In genomic region chr1:203167026-203167912, GRCh38 we compare ENCODE assay signal across 23 cellular contexts. TPM values are rescaled to one million over a fixed set of nuclear protein-coding genes. Genes with fewer than 3 reads are reported as not detected.
DNase-seq lines count a peak whose midpoint lies in the region; ATAC-seq, FAIRE-seq and TF ChIP-seq lines count a peak whose summit lies in the region.
"Had no signal": no experiment of that assay in that cellular context is flagged by ENCODE, and none has a peak within 500 bp of the region (broad histone marks: within the 10 kb centered on the region; RNA-seq: fewer than 3 reads in every experiment).

No MANE protein-coding gene starts in this region.

- TF ChIP-seq RAD21 in GM12878 (IDR thresholded peaks at IDR 0.05; ENCODE audit: insufficient read depth, low read depth, low read length), result no peak

- H3K4me3 Mint-ChIP-seq in naive B cell (no peak overlapping the region), T-helper 17 cell (no peak overlapping the region)
- H3K4me3 Mint-ChIP-seq: activated naive CD4-positive, alpha-beta T cell treated with anti-CD3 and anti-CD28 coated beads, Interleukin-2, amount 10 ng/mL, durations not matched to agents 7 days and 5 days; CD8-positive, alpha-beta T cell; neural crest cell; T-helper 1 cell treated with Interleukin-12 subunit alpha and Interleukin-12 subunit beta and Interleukin-4 antibody, amounts not matched to agents 30 μg/mL and 1 μg/mL, for 36 hours had no signal

- H3K9me3 Mint-ChIP-seq in naive B cell, result no peaks in the 10 kb centered on the region
- H3K9me3 Mint-ChIP-seq: activated naive CD4-positive, alpha-beta T cell treated with anti-CD3 and anti-CD28 coated beads, Interleukin-2, amount 10 ng/mL, durations not matched to agents 7 days and 5 days; CD8-positive, alpha-beta T cell; neural crest cell; T-helper 1 cell treated with Interleukin-12 subunit alpha and Interleukin-12 subunit beta and Interleukin-4 antibody, amounts not matched to agents 30 μg/mL and 1 μg/mL, for 36 hours had no signal

- peak overlapping the region; percentile 99 for H3K27ac ChIP-seq in Karpas-422 (ENCODE audit: low read length)
- no peak overlapping the region for H3K27ac ChIP-seq in GM12878 (ENCODE audit: control insufficient read depth, insufficient read depth)
- H3K27ac ChIP-seq: vagina had no signal

- H3K4me2 ChIP-seq in Karpas-422 (ENCODE audit: low read depth, low read length, poor library complexity, severe bottlenecking), result peak overlapping the region; percentile 21
- H3K4me2 ChIP-seq in GM12878 (ENCODE audit: control insufficient read depth, insufficient read depth), result no peak overlapping the region

- H3K36me3 ChIP-seq in Karpas-422 (ENCODE audit: insufficient read depth, low read length) (peaks cover 30% of the 10 kb centered on the region), GM12878 (ENCODE audit: control insufficient read depth in 2 of 2, insufficient read depth in 2 of 2, low read length in 1 of 2) (no peaks in the 10 kb centered on the region)
- H3K36me3 ChIP-seq: HAP-1, vagina had no signal

- H3K9me3 ChIP-seq in Karpas-422 (ENCODE audit: low read length) (no peaks in the 10 kb centered on the region), GM12878 (replicated peaks; ENCODE audit: control insufficient read depth, insufficient read depth, low read length) (no peaks in the 10 kb centered on the region), T-helper 17 cell (ENCODE audit: control insufficient read depth, low read length, poor library complexity, severe bottlenecking) (no peaks in the 10 kb centered on the region)
- H3K9me3 ChIP-seq: HAP-1, vagina had no signal

- SMC1A ChIA-PET in GM12878 (lab: Charles Lee; ENCODE audit: uncharacterized antibody, unreplicated experiment), result interaction anchor here (0.9 to 2.8 kb wide), 7 partner anchors 21 to 126 kb away, joined by 3 to 35 read pairs (median 3); no protein-coding TSS in a partner anchor

- TF ChIP-seq POLR2A in GM12878 (IDR thresholded peaks at IDR 0.05; ENCODE audit: low read depth, low read length), result no peak

- H3K27me3 ChIP-seq in Karpas-422 (ENCODE audit: low read length) (no peaks in the 10 kb centered on the region), GM12878 (replicated peaks in 1 of 2; ENCODE audit: control insufficient read depth in 2 of 2, insufficient read depth in 2 of 2, low read length in 1 of 2) (peaks cover 0 to 2% of the 10 kb centered on the region in 2 experiments; a peak in 3 of 4 replicates)
- H3K27me3 ChIP-seq: vagina had no signal

- POLR2A ChIA-PET in GM12878 (lab: Charles Lee), result interaction anchor here (0.9 kb wide), 1 partner anchor 49 kb away, joined by 4 read pairs; no protein-coding TSS in a partner anchor

- H3K4me3 ChIP-seq in Karpas-422 (ENCODE audit: low read length) (no peak overlapping the region), GM12878 (no peak overlapping the region)
- H3K4me3 ChIP-seq: HAP-1, vagina had no signal

- H3K79me2 ChIP-seq in Karpas-422 (ENCODE audit: low read length) (no peaks in the 10 kb centered on the region), GM12878 (ENCODE audit: control insufficient read depth, insufficient read depth, low read length) (no peaks in the 10 kb centered on the region)

- no peak for TF ChIP-seq EP300 in GM12878 (IDR thresholded peaks at IDR 0.05; ENCODE audit: borderline replicate concordance in 1 of 2, control insufficient read depth in 1 of 2, low read depth in 2 of 2, low read length in 2 of 2)

- H3K4me1 ChIP-seq in Karpas-422 (ENCODE audit: low read length), result peaks cover 76% of the 10 kb centered on the region
- no peaks in the 10 kb centered on the region for H3K4me1 ChIP-seq in GM12878 (ENCODE audit: control insufficient read depth, insufficient read depth, low read length)
- H3K4me1 ChIP-seq: HAP-1, vagina had no signal

- peak; percentile 35 for DNase-seq in NK-92 treated with Interleukin-12 subunit alpha and Interleukin-12 subunit beta, amount 100 ng/mL, for 24 hours (lab: John Stamatoyannopoulos, UW)
- DNase-seq in NK-92 (lab: John Stamatoyannopoulos, UW; ENCODE audit: unreplicated experiment) (no peak), Karpas-422 (peak; percentile 94), GM12878 (ENCODE audit: low read depth, low spot score) (no peak), naive B cell (peak; percentile 10), T-helper 17 cell (no peak), NCI-H446 (lab: John Stamatoyannopoulos, UW) (no peak)
- DNase-seq: activated CD8-positive, alpha-beta memory T cell treated with anti-CD3 and anti-CD28 coated beads, Interleukin-2, amount 50 U/mL, for 48 hours; activated naive CD4-positive, alpha-beta T cell treated with anti-CD3 and anti-CD28 coated beads, Interleukin-2, amount 10 ng/mL, durations not matched to agents 7 days and 5 days; CD8-positive, alpha-beta T cell; cortex of kidney; GDM1; mesenchymal stem cell; NCI-H1105 treated with DMSO at 0.1 percent for 48 hours; NCI-H2171 treated with DMSO at 0.1 percent for 48 hours; stimulated activated naive CD4-positive, alpha-beta T cell treated with Interleukin-2 at 50 U/mL for 16 hours had no signal

- intact Hi-C loops in GM12878 (cut with micrococcal nuclease; ENCODE audit: unreplicated experiment), result no loop called here

- no peaks in the 10 kb centered on the region for H3K9me2 ChIP-seq in Karpas-422 (replicated peaks; ENCODE audit: insufficient read depth, low read length)

- H3K27me3 Mint-ChIP-seq in naive B cell (peaks cover 18 to 33% (median 26%) of the 10 kb centered on the region in 3 donors), T-helper 17 cell (peaks cover 52% of the 10 kb centered on the region)

- CTCF ChIA-PET in GM12878 (lab: Yijun Ruan, JAX), result interaction anchor here (0.9 to 8.0 kb wide), 17 partner anchors 11 to 128 kb away, joined by 3 to 114 read pairs (median 4); no protein-coding TSS in a partner anchor

- H3K9ac ChIP-seq in Karpas-422 (ENCODE audit: low read length), result 0 out of 2 replicates have a peak overlapping the region, but pooled peaks have one; percentile 31
- H3K9ac ChIP-seq in GM12878 (ENCODE audit: control insufficient read depth, insufficient read depth, low read length), result no peak overlapping the region

- ATAC-seq in GM12878 (peak; percentile 23; the same call in 2 of the 3 replicates), naive B cell (ENCODE audit: low read depth in 2 of 2) (peak; percentile 51 to 52), HG03095 (IDR thresholded peaks at IDR 0.05; ENCODE audit: unreplicated experiment) (no peak), T-helper 17 cell (no peak)
- ATAC-seq: CD8-positive, alpha-beta T cell had no signal

- H2AFZ ChIP-seq in Karpas-422 (ENCODE audit: low read length) (no peak overlapping the region), GM12878 (ENCODE audit: control insufficient read depth, low read depth, low read length) (no peak overlapping the region)

- 43% methylated on average over 17 of the region's 23 CpGs for WGBS in GM12878 (ENCODE audit: insufficient coverage, insufficient replicate concordance, low lambda C conversion rate, missing lambda C conversion rate)

- no TSS peak for BruUV-seq in GM12878 (replicated peaks; lab: Mats Ljungman, UMichigan)

- H3K27ac Mint-ChIP-seq in naive B cell, result peak overlapping the region in 2 of 6 donors; percentile 43 to 71
- no peak overlapping the region for H3K27ac Mint-ChIP-seq in T-helper 17 cell
- H3K27ac Mint-ChIP-seq: activated naive CD4-positive, alpha-beta T cell treated with anti-CD3 and anti-CD28 coated beads, Interleukin-2, amount 10 ng/mL, durations not matched to agents 7 days and 5 days; CD8-positive, alpha-beta T cell; T-helper 1 cell treated with Interleukin-12 subunit alpha and Interleukin-12 subunit beta and Interleukin-4 antibody, amounts not matched to agents 30 μg/mL and 1 μg/mL, for 36 hours had no signal

- FAIRE-seq in GM12878 (lab: Jason Lieb, UNC), result no peak

- H3K4me1 Mint-ChIP-seq in naive B cell (peaks cover 0 to 8% (median 7%) of the 10 kb centered on the region in 3 donors), T-helper 17 cell (peaks cover 14% of the 10 kb centered on the region)
- H3K4me1 Mint-ChIP-seq: activated naive CD4-positive, alpha-beta T cell treated with anti-CD3 and anti-CD28 coated beads, Interleukin-2, amount 10 ng/mL, durations not matched to agents 7 days and 5 days; neural crest cell had no signal

- peaks cover 4% of the 10 kb centered on the region; the same call in 1 of the 2 replicates for H4K20me1 ChIP-seq in Karpas-422 (ENCODE audit: insufficient read depth, low read depth, low read length)
- no peaks in the 10 kb centered on the region for H4K20me1 ChIP-seq in GM12878 (ENCODE audit: control insufficient read depth, insufficient read depth)

- H3K36me3 Mint-ChIP-seq in naive B cell (no peaks in the 10 kb centered on the region), T-helper 17 cell (ENCODE audit: low read depth) (peaks cover 4% of the 10 kb centered on the region)
- H3K36me3 Mint-ChIP-seq: activated naive CD4-positive, alpha-beta T cell treated with anti-CD3 and anti-CD28 coated beads, Interleukin-2, amount 10 ng/mL, durations not matched to agents 7 days and 5 days; CD8-positive, alpha-beta T cell had no signal

- RAD21 ChIA-PET in GM12878 (lab: Charles Lee; ENCODE audit: unreplicated experiment), result interaction anchor here (1.0 to 4.6 kb wide), 10 partner anchors 9 to 128 kb away, joined by 3 to 61 read pairs (median 6); no protein-coding TSS in a partner anchor

- in situ Hi-C loops in GM12878 (cut with MboI), result no loop called here

- no peak for TF ChIP-seq CTCF in GM12878 (IDR thresholded peaks at IDR 0.05 in 2 of 3, conservative IDR thresholded peaks at IDR 0.05 in 1 of 3; ENCODE audit: control insufficient read depth in 2 of 3, extremely low read depth in 1 of 3, insufficient read depth in 1 of 3, low read depth in 3 of 3, low read length in 3 of 3)

RNA-seq across cellular contexts. Expression of gene MYBPH, which starts 8.4 kb away (rescaled TPM):
- 52.4 and 62.2 TPM in 2 replicates for total RNA-seq in Karpas-422 (2014; rRNA removed; shearing (Covaris generic); ENCODE audit: low replicate concordance)
- total RNA-seq in GM12878 (2013; cell fraction: nucleolus; rRNA removed), result not detected in 2 replicates
- total RNA-seq in GM12878 (2014; rRNA removed) (0.05 and 0.06 TPM in 2 replicates), GM12878 (2014; rRNA removed; fragmentation: Illumina TruSeq; extraction: Trizol) (not detected in 2 replicates), GM12878 (2021) (not detected in 2 replicates), T-helper 17 cell (not detected)
- not detected for polyA plus RNA-seq in GM12878 (2011; ENCODE audit: low read depth)
- polyA plus RNA-seq in GM12878 (2011; rRNA removed) (not detected in 2 replicates), GM12878 (2014; fragmentation: Illumina TruSeq; extraction: Trizol) (0.10 TPM in 1 of 2 replicates, not detected in the other), GM12878 (2014; fragmentation: Nextera tagmentation; extraction: Ambion mirVana) (not detected), GM12878 (2014; rRNA removed) (0.10 and 0.13 TPM in 2 replicates), GM12878 (2016; fragmentation: Nextera tagmentation; extraction: Ambion mirVana) (not detected), naive B cell (ENCODE audit: low read depth in 6 of 6) (not detected)
- polyA plus RNA-seq in GM12878 (2011; cell fraction: cytosol; rRNA removed), result 0.04 TPM in 1 of 2 replicates, not detected in the other
- polyA plus RNA-seq in GM12878 (2011; cell fraction: nucleus; rRNA removed), result 0.09 TPM in 1 of 2 replicates, not detected in the other
- polyA plus RNA-seq in GM12878 (2012), result not detected in 2 replicates
- not detected in 2 replicates for polyA minus RNA-seq in GM12878 (2011; rRNA and poly(A)+ RNA removed)
- polyA minus RNA-seq in GM12878 (2011; cell fraction: cytosol; rRNA and poly(A)+ RNA removed), result not detected in 2 replicates
- not detected in 2 replicates for polyA minus RNA-seq in GM12878 (2011; cell fraction: nucleus; rRNA and poly(A)+ RNA removed)
- total RNA-seq: CD8-positive, alpha-beta T cell; epithelial cell of proximal tubule; neural crest cell; renal cortical epithelial cell; vagina had no signal

RNA-seq across cellular contexts. Expression of gene CHI3L1, which starts 19.2 kb away (rescaled TPM):
- total RNA-seq in Karpas-422 (2014; rRNA removed; shearing (Covaris generic); ENCODE audit: low replicate concordance), result 5.4 and 10.1 TPM in 2 replicates
- total RNA-seq in GM12878 (2013; cell fraction: nucleolus; rRNA removed), result 0.44 and 0.84 TPM in 2 replicates
- total RNA-seq in GM12878 (2014; rRNA removed) (0.34 and 0.38 TPM in 2 replicates), GM12878 (2014; rRNA removed; fragmentation: Illumina TruSeq; extraction: Trizol) (0.09 and 0.22 TPM in 2 replicates), GM12878 (2021) (0.24 and 0.44 TPM in 2 replicates), T-helper 17 cell (not detected)
- 0.37 TPM for polyA plus RNA-seq in GM12878 (2011; ENCODE audit: low read depth)
- polyA plus RNA-seq in GM12878 (2011; rRNA removed) (0.29 and 0.77 TPM in 2 replicates), GM12878 (2014; fragmentation: Illumina TruSeq; extraction: Trizol) (0.19 and 0.21 TPM in 2 replicates), GM12878 (2014; fragmentation: Nextera tagmentation; extraction: Ambion mirVana) (under 1 TPM; 0.10 to 0.26 TPM), GM12878 (2014; rRNA removed) (0.44 and 0.65 TPM in 2 replicates), GM12878 (2016; fragmentation: Nextera tagmentation; extraction: Ambion mirVana) (1 to 10 TPM; 1.2 to 1.7 TPM), naive B cell (ENCODE audit: low read depth in 6 of 6) (under 1 TPM in 1 of 6 donors, not detected in 5; 0.32 TPM)
- 0.43 and 0.80 TPM in 2 replicates for polyA plus RNA-seq in GM12878 (2011; cell fraction: cytosol; rRNA removed)
- polyA plus RNA-seq in GM12878 (2011; cell fraction: nucleus; rRNA removed), result 2.4 and 4.3 TPM in 2 replicates
- 0.20 and 0.79 TPM in 2 replicates for polyA plus RNA-seq in GM12878 (2012)
- 0.21 TPM in 1 of 2 replicates, not detected in the other for polyA minus RNA-seq in GM12878 (2011; rRNA and poly(A)+ RNA removed)
- not detected in 2 replicates for polyA minus RNA-seq in GM12878 (2011; cell fraction: cytosol; rRNA and poly(A)+ RNA removed)
- 0.12 TPM in 1 of 2 replicates, not detected in the other for polyA minus RNA-seq in GM12878 (2011; cell fraction: nucleus; rRNA and poly(A)+ RNA removed)
- total RNA-seq: CD8-positive, alpha-beta T cell; neural crest cell had no signal

RNA-seq across cellular contexts. Expression of gene ADORA1, which starts 39.7 kb away (rescaled TPM):
- not detected in 2 replicates for total RNA-seq in Karpas-422 (2014; rRNA removed; shearing (Covaris generic); ENCODE audit: low replicate concordance)
- total RNA-seq in GM12878 (2013; cell fraction: nucleolus; rRNA removed), result not detected in 2 replicates
- not detected in 2 replicates for total RNA-seq in GM12878 (2014; rRNA removed)
- not detected in 2 replicates for total RNA-seq in GM12878 (2014; rRNA removed; fragmentation: Illumina TruSeq; extraction: Trizol)
- total RNA-seq in GM12878 (2021), result not detected in 2 replicates
- polyA plus RNA-seq in GM12878 (2011; ENCODE audit: low read depth), result not detected
- not detected in 2 replicates for polyA plus RNA-seq in GM12878 (2011; rRNA removed)
- 0.07 TPM in 1 of 2 replicates, not detected in the other for polyA plus RNA-seq in GM12878 (2011; cell fraction: cytosol; rRNA removed)
- polyA plus RNA-seq in GM12878 (2011; cell fraction: nucleus; rRNA removed), result 0.20 TPM in 1 of 2 replicates, not detected in the other
- polyA plus RNA-seq in GM12878 (2012), result 0.07 TPM in 1 of 2 replicates, not detected in the other
- not detected in 2 replicates for polyA plus RNA-seq in GM12878 (2014; fragmentation: Illumina TruSeq; extraction: Trizol)
- not detected for polyA plus RNA-seq in GM12878 (2014; fragmentation: Nextera tagmentation; extraction: Ambion mirVana)
- not detected in 2 replicates for polyA plus RNA-seq in GM12878 (2014; rRNA removed)
- polyA plus RNA-seq in GM12878 (2016; fragmentation: Nextera tagmentation; extraction: Ambion mirVana), result not detected
- not detected in 2 replicates for polyA minus RNA-seq in GM12878 (2011; rRNA and poly(A)+ RNA removed)
- polyA minus RNA-seq in GM12878 (2011; cell fraction: cytosol; rRNA and poly(A)+ RNA removed), result not detected in 2 replicates
- polyA minus RNA-seq in GM12878 (2011; cell fraction: nucleus; rRNA and poly(A)+ RNA removed), result 0.38 TPM in 1 of 2 replicates, not detected in the other
- not detected for polyA plus RNA-seq in naive B cell (ENCODE audit: low read depth in 6 of 6)
- under 1 TPM; 0.15 to 0.18 TPM for total RNA-seq in T-helper 17 cell
- total RNA-seq: CD8-positive, alpha-beta T cell had no signal

Comparison
In these comparisons a context has a peak if more than half of its experiments do, and no peak if none do; other contexts are left out.
1. DNase-seq: peak in NK-92 treated with Interleukin-12 subunit alpha and Interleukin-12 subunit beta, amount 100 ng/mL, for 24 hours (single experiment), Karpas-422 (single experiment) and naive B cell (single experiment); none in NK-92 (single experiment), GM12878 (single experiment), T-helper 17 cell (0 of 3) and NCI-H446 (0 of 2).
2. ATAC-seq: peak in GM12878 (single experiment) and naive B cell (2 of 2); none in HG03095 (single experiment) and T-helper 17 cell (single experiment).
3. RNA of gene MYBPH, which starts 8.4 kb away (total RNA-seq): 52.4 to 62.2 TPM in Karpas-422; 0.05 to 0.06 TPM in GM12878 and not detected in T-helper 17 cell; every median in the first group is over 10 times any median in the second.